Comparison of ENCODE assay signal across 15 cellular contexts in the genomic region with DNA sequence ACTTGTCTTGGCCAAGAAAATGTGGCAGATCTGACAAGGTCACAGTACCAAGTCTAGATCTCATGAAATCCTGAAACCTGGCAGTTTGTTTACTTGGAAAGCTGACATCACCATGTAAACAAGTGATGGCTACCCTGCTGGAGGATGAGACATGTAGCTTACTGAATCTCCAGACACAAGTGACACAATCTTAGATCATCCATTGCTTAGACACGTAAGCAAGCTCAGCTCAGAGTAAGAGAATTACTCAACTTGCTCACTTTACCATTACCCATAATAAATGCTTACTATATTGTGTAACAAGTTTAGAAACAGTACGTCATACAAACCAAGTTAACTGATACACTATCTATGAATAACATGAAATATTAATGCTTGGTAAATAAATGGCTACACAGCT.
DNase-seq lines count a peak whose midpoint lies in the region; ATAC-seq and TF ChIP-seq lines count a peak whose summit lies in the region.
"Had no signal": no experiment of that assay in that cellular context is flagged by ENCODE, and none has a peak within 500 bp of the region (broad histone marks: within the 10 kb centered on the region; RNA-seq: fewer than 3 reads in every experiment).

No MANE protein-coding gene starts in this region.

- TF ChIP-seq CTCF in body of pancreas (IDR thresholded peaks at IDR 0.05): no peak

- intact Hi-C loops in body of pancreas (cut with DNase I): no loop called here

- no peaks in the 10 kb centered on the region for H3K36me3 ChIP-seq in body of pancreas (replicated peaks in 1 of 2; ENCODE audit: insufficient read depth in 1 of 2, low read depth in 2 of 2)
- H3K36me3 ChIP-seq: heart left ventricle had no signal

- no peak overlapping the region for H3K4me3 ChIP-seq in body of pancreas
- H3K4me3 ChIP-seq: heart left ventricle, lung had no signal

- no peak overlapping the region for H3K27ac ChIP-seq in body of pancreas
- H3K27ac ChIP-seq: heart left ventricle, parathyroid adenoma had no signal

- no peaks in the 10 kb centered on the region for H3K4me1 ChIP-seq in body of pancreas
- H3K4me1 ChIP-seq: parathyroid adenoma had no signal

- H3K9me3 ChIP-seq in body of pancreas: no peaks in the 10 kb centered on the region
- H3K9me3 ChIP-seq: heart left ventricle had no signal

- ATAC-seq in body of pancreas (peak; percentile 52), GM19467 (IDR thresholded peaks at IDR 0.05; ENCODE audit: unreplicated experiment) (no peak), HG03439 (IDR thresholded peaks at IDR 0.05; ENCODE audit: unreplicated experiment) (no peak)
- ATAC-seq: heart left ventricle had no signal

- no peak for TF ChIP-seq POLR2A in body of pancreas (IDR thresholded peaks at IDR 0.05)

- peak; percentile 21 for DNase-seq in AG08395 (ENCODE audit: low spot score)
- DNase-seq in HS-5 (ENCODE audit: low read depth): peak; percentile 61
- DNase-seq in body of pancreas: no peak
- DNase-seq in kidney glomerular epithelial cell (lab: John Stamatoyannopoulos, UW): peak; percentile 36
- no peak for DNase-seq in NCI-H1105 treated with DMSO at 0.1 percent for 48 hours (lab: John Stamatoyannopoulos, UW)
- DNase-seq in OCI-M2 (lab: John Stamatoyannopoulos, UW; ENCODE audit: unreplicated experiment): no peak
- DNase-seq: GF-D8, heart left ventricle, MM.1S, NCI-H345, Right ventricle myocardium superior had no signal

- 43 to 48% methylated on average over 2 of the region's 2 CpGs for WGBS in body of pancreas, 2 donors

- no peaks in the 10 kb centered on the region for H3K27me3 ChIP-seq in body of pancreas
- H3K27me3 ChIP-seq: heart left ventricle had no signal

Comparison
In these comparisons a context has a peak if more than half of its experiments do, and no peak if none do; other contexts are left out.
1. DNase-seq: peak in AG08395 (single experiment), HS-5 (single experiment) and kidney glomerular epithelial cell (single experiment); none in body of pancreas (0 of 4), NCI-H1105 treated with DMSO at 0.1 percent for 48 hours (single experiment) and OCI-M2 (single experiment).